ENCODE assay signal across 15 cellular contexts in the genomic region with DNA sequence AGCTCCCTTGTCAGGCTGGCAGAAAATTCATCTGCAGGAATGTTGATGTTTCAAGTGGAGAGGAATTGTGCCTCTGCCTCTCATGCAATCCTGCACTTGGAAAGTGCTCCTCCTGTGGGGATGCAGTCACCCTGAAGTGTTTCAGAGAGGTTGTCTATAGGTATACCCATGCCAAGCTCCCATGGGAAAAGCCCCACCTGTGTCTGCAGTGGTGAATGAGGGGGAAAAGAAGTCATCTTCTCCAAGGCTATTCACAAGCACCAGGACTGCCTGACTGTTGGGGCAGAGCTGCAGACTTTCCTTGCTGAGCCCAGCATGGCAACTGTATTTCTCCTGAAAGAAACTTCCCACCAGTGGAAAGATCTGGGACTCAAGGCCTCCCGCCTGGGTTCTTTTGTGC. TPM values are rescaled to one million over a fixed set of nuclear protein-coding genes. Genes with fewer than 3 reads are reported as not detected.
A peak's percentile ranks its signal among the peaks of the same experiment; 100 is the strongest.
DNase-seq lines count a peak whose midpoint lies in the region; ATAC-seq, FAIRE-seq and TF ChIP-seq lines count a peak whose summit lies in the region.
"Had no signal": no experiment of that assay in that cellular context is flagged by ENCODE, and none has a peak within 500 bp of the region (broad histone marks: within the 10 kb centered on the region; RNA-seq: fewer than 3 reads in every experiment).

No MANE protein-coding gene starts in this region.

- no peak overlapping the region for H3K4me3 Mint-ChIP-seq in naive thymus-derived CD8-positive, alpha-beta T cell
- H3K4me3 Mint-ChIP-seq: CD4-positive, CD25-positive, alpha-beta regulatory T cell; H9; IgD-negative memory B cell had no signal

- DNase-seq in MM.1S (peak; percentile 1), body of pancreas (peak; percentile 32 to 74 (median 56)), pancreas (peak in 4 of 6 donors; percentile 61 to 77 (median 68)), NCI-H1092 treated with DMSO at 0.1 percent for 48 hours (lab: John Stamatoyannopoulos, UW) (no peak)
- no peak for DNase-seq in naive thymus-derived CD8-positive, alpha-beta T cell
- DNase-seq: EL, GOT3, H9 had no signal

- H3K36me3 ChIP-seq in MM.1S (replicated peaks; ENCODE audit: insufficient read depth, low read length) (no peaks in the 10 kb centered on the region), body of pancreas (replicated peaks in 1 of 2; ENCODE audit: insufficient read depth in 1 of 2, low read depth in 2 of 2) (no peaks in the 10 kb centered on the region), pancreas (no peaks in the 10 kb centered on the region)

- intact Hi-C loops in body of pancreas (cut with DNase I) (no loop called here), pancreas (cut with DNase I) (no loop called here)

- H3K27ac ChIP-seq in MM.1S (ENCODE audit: low read length) (no peak overlapping the region), body of pancreas (peak overlapping the region; percentile 84 to 89 (median 86)), pancreas (peak overlapping the region in 3 of 4 donors; percentile 65 to 90 (median 82))
- H3K27ac ChIP-seq: BLaER1 had no signal

- H3K9me2 ChIP-seq in MM.1S (replicated peaks; ENCODE audit: insufficient read depth, low read length), result no peaks in the 10 kb centered on the region

- H2AFZ ChIP-seq in MM.1S (ENCODE audit: low read length), result no peak overlapping the region

- peaks cover 16 to 28% (median 22%) of the 10 kb centered on the region in 4 donors for H3K4me1 Mint-ChIP-seq in naive thymus-derived CD8-positive, alpha-beta T cell

- no peak overlapping the region for H3K4me2 ChIP-seq in MM.1S (ENCODE audit: low read depth, low read length)
- H3K4me2 ChIP-seq: BLaER1 had no signal

- H3K9me3 ChIP-seq in MM.1S (replicated peaks; ENCODE audit: insufficient read depth, low read length), result no peaks in the 10 kb centered on the region
- no peaks in the 10 kb centered on the region for H3K9me3 ChIP-seq in body of pancreas
- no peaks in the 10 kb centered on the region for H3K9me3 ChIP-seq in pancreas

- no peak for ATAC-seq in body of pancreas
- ATAC-seq in pancreas, result peak; percentile 36 to 69 (median 58)
- no peak for ATAC-seq in naive thymus-derived CD8-positive, alpha-beta T cell
- ATAC-seq in GM18868 (IDR thresholded peaks at IDR 0.05; ENCODE audit: unreplicated experiment), result no peak

- H3K4me1 ChIP-seq in MM.1S (ENCODE audit: low read length), result 0 out of 2 replicates have a peak, but pooled peaks cover 7% of the 10 kb centered on the region
- peaks cover 21% of the 10 kb centered on the region for H3K4me1 ChIP-seq in body of pancreas
- H3K4me1 ChIP-seq in pancreas, result peaks cover 13 to 20% (median 14%) of the 10 kb centered on the region in 3 donors
- H3K4me1 ChIP-seq: BLaER1 had no signal

- peaks cover 4 to 22% (median 9%) of the 10 kb centered on the region in 3 donors for H3K36me3 Mint-ChIP-seq in naive thymus-derived CD8-positive, alpha-beta T cell

- no peaks in the 10 kb centered on the region for H3K27me3 Mint-ChIP-seq in naive thymus-derived CD8-positive, alpha-beta T cell
- H3K27me3 Mint-ChIP-seq: CD4-positive, CD25-positive, alpha-beta regulatory T cell; IgD-negative memory B cell had no signal

- H3K9me3 Mint-ChIP-seq in naive thymus-derived CD8-positive, alpha-beta T cell, result peaks cover 0 to 15% (median 0%) of the 10 kb centered on the region in 9 donors
- H3K9me3 Mint-ChIP-seq: IgD-negative memory B cell had no signal

- TF ChIP-seq CTCF in MM.1S (IDR thresholded peaks at IDR 0.05; ENCODE audit: low read length) (no peak), body of pancreas (IDR thresholded peaks at IDR 0.05) (no peak), pancreas (IDR thresholded peaks at IDR 0.05) (no peak)

- no peak overlapping the region for H3K9ac ChIP-seq in MM.1S (ENCODE audit: low read length)
- H3K9ac ChIP-seq: BLaER1 had no signal

- H3K4me3 ChIP-seq in MM.1S (ENCODE audit: low read length) (no peak overlapping the region), body of pancreas (no peak overlapping the region), pancreas (no peak overlapping the region)
- H3K4me3 ChIP-seq: BLaER1 had no signal

- no peak overlapping the region for H3K27ac Mint-ChIP-seq in naive thymus-derived CD8-positive, alpha-beta T cell
- H3K27ac Mint-ChIP-seq: CD4-positive, CD25-positive, alpha-beta regulatory T cell had no signal

- POLR2A ChIA-PET in naive thymus-derived CD8-positive, alpha-beta T cell (lab: Charles Lee), result no interaction called here

- no peaks in the 10 kb centered on the region for H3K79me2 ChIP-seq in MM.1S (ENCODE audit: low read length)

- WGBS in body of pancreas, 2 donors, result 73 to 92% methylated on average over 1 of the region's 1 CpG
- 80 to 87% methylated on average over 1 of the region's 1 CpG for WGBS in pancreas, 2 donors

- no peaks in the 10 kb centered on the region for H3K27me3 ChIP-seq in MM.1S (replicated peaks; ENCODE audit: insufficient read depth, low read length)
- no peaks in the 10 kb centered on the region for H3K27me3 ChIP-seq in body of pancreas
- no peaks in the 10 kb centered on the region for H3K27me3 ChIP-seq in pancreas
- H3K27me3 ChIP-seq: BLaER1 had no signal

- no peaks in the 10 kb centered on the region for H3F3A ChIP-seq in MM.1S (ENCODE audit: insufficient read depth, low read length)

- no peak for FAIRE-seq in pancreas (lab: Jason Lieb, UNC)
- FAIRE-seq: G401.6 had no signal

- H4K20me1 ChIP-seq in MM.1S (ENCODE audit: insufficient read depth, low read length), result no peaks in the 10 kb centered on the region
- H4K20me1 ChIP-seq: BLaER1 had no signal

- TF ChIP-seq POLR2A in body of pancreas (IDR thresholded peaks at IDR 0.05), result no peak

RNA-seq across cellular contexts. Expression of a gene that starts 35.5 kb away (rescaled TPM):
- not detected for total RNA-seq in body of pancreas
- total RNA-seq in pancreas, result not detected
- polyA plus RNA-seq in pancreas, result under 1 TPM in 1 of 2 donors, not detected in 1; 0.12 TPM
- not detected for total RNA-seq in naive thymus-derived CD8-positive, alpha-beta T cell
- under 1 TPM in 2 of 3 donors, not detected in 1; 0.08 to 0.11 TPM for polyA plus RNA-seq in naive thymus-derived CD8-positive, alpha-beta T cell
- total RNA-seq: A673; CD4-positive, CD25-positive, alpha-beta regulatory T cell; H9; HT-29 had no signal
- polyA plus RNA-seq: IgD-negative memory B cell had no signal

RNA-seq across cellular contexts. Expression of a gene that starts 58.4 kb away (rescaled TPM):
- total RNA-seq in body of pancreas (100 to 1,000 TPM in 1 of 2 donors, 10 to 100 TPM in 1; 50.1 to 102 TPM), pancreas (10 to 100 TPM; 25.2 to 34.7 (median 26.8) TPM)
- polyA plus RNA-seq in pancreas, result 1 to 10 TPM; 4.1 to 6.6 TPM
- 10 to 100 TPM; 62.1 to 64.6 TPM for total RNA-seq in naive thymus-derived CD8-positive, alpha-beta T cell
- 10 to 100 TPM; 24.3 to 30.9 (median 29.6) TPM for polyA plus RNA-seq in naive thymus-derived CD8-positive, alpha-beta T cell

RNA-seq across cellular contexts. Expression of a gene that starts 58.4 kb away (rescaled TPM):
- total RNA-seq in body of pancreas, result 1 to 10 TPM; 6.9 to 7.5 TPM
- 1 to 10 TPM; 2.1 to 3.5 (median 2.6) TPM for total RNA-seq in pancreas
- polyA plus RNA-seq in pancreas, result 1 to 10 TPM; 1.5 to 5.0 TPM
- total RNA-seq in naive thymus-derived CD8-positive, alpha-beta T cell, result 10 to 100 TPM; 14.1 to 17.6 TPM
- 1 to 10 TPM; 5.6 to 9.5 (median 9.0) TPM for polyA plus RNA-seq in naive thymus-derived CD8-positive, alpha-beta T cell

Comparison
In these comparisons a context has a peak if more than half of its experiments do, and no peak if none do; other contexts are left out.
1. DNase-seq: peak in MM.1S (single experiment), body of pancreas (4 of 4) and pancreas (4 of 6); none in NCI-H1092 treated with DMSO at 0.1 percent for 48 hours (single experiment) and naive thymus-derived CD8-positive, alpha-beta T cell (0 of 10).
2. ATAC-seq: peak in pancreas (4 of 4); none in body of pancreas (single experiment), naive thymus-derived CD8-positive, alpha-beta T cell (0 of 2) and GM18868 (single experiment).